Comparison of ENCODE assay signal across 1 cellular context in genomic region chr17:37710344-37710886, GRCh38.
TF ChIP-seq lines count a peak whose summit lies in the region.

No MANE protein-coding gene starts in this region.

TF ChIP-seq in HepG2, 621 proteins besides CTCF, POLR2A, EP300 and RAD21 (continued from another document and continues in another):
- TF ChIP-seq THRA (CRISPR knock-in tag; IDR thresholded peaks at IDR 0.05; ENCODE audit: borderline replicate concordance) (peak; percentile 30; the same call in 1 of the 2 replicates), ZBTB20 (CRISPR knock-in tag; IDR thresholded peaks at IDR 0.05; ENCODE audit: borderline replicate concordance, low read depth) (no peak), SP140L (CRISPR knock-in tag; IDR thresholded peaks at IDR 0.05; ENCODE audit: borderline replicate concordance) (no peak), TCF12 (IDR thresholded peaks at IDR 0.05) (no peak), TCF12 (CRISPR knock-in tag; IDR thresholded peaks at IDR 0.05) (no peak), HCFC1 (IDR thresholded peaks at IDR 0.05; ENCODE audit: low read depth, low read length) (no peak), ZNF510 (CRISPR knock-in tag; IDR thresholded peaks at IDR 0.05; ENCODE audit: low read depth) (no peak), ARID2 (CRISPR knock-in tag; IDR thresholded peaks at IDR 0.05; ENCODE audit: borderline replicate concordance) (no peak), BHLHE40 (IDR thresholded peaks at IDR 0.05; ENCODE audit: low read length) (0 out of 2 replicates have a peak, but pooled peaks have one; percentile 24), MTF2 (CRISPR knock-in tag; IDR thresholded peaks at IDR 0.05; ENCODE audit: borderline replicate concordance) (no peak), ZNF879 (CRISPR knock-in tag; IDR thresholded peaks at IDR 0.05) (no peak), ISX (CRISPR knock-in tag; conservative IDR thresholded peaks at IDR 0.05) (no peak), ZFP90 (CRISPR knock-in tag; IDR thresholded peaks at IDR 0.05; ENCODE audit: borderline replicate concordance) (no peak), MXD3 (CRISPR knock-in tag; IDR thresholded peaks at IDR 0.05) (no peak), MAFK (conservative IDR thresholded peaks at IDR 0.05 in 1 of 2, IDR thresholded peaks at IDR 0.05 in 1 of 2; ENCODE audit: low read length in 2 of 2) (0 out of 4 replicates have a peak, but pooled peaks of 1 of the 2 experiments have one; percentile 18), CERS6 (CRISPR knock-in tag; IDR thresholded peaks at IDR 0.05) (no peak), ZFX (CRISPR knock-in tag; IDR thresholded peaks at IDR 0.05; ENCODE audit: low read depth) (peak; percentile 41; the same call in 1 of the 2 replicates), AKAP8 (CRISPR knock-in tag; IDR thresholded peaks at IDR 0.05) (no peak), ATF7 (IDR thresholded peaks at IDR 0.05) (no peak), ATF7 (CRISPR knock-in tag; IDR thresholded peaks at IDR 0.05) (peak; percentile 50; the same call in 1 of the 2 replicates), PBX3 (CRISPR knock-in tag; IDR thresholded peaks at IDR 0.05; ENCODE audit: borderline replicate concordance) (no peak), ZBTB38 (CRISPR knock-in tag; IDR thresholded peaks at IDR 0.05) (peak; percentile 39; the same call in 1 of the 2 replicates), ARID4A (CRISPR knock-in tag; IDR thresholded peaks at IDR 0.05; ENCODE audit: borderline replicate concordance) (no peak; the same call in 1 of the 2 replicates), TCF7L2 (IDR thresholded peaks at IDR 0.05; ENCODE audit: low read depth, low read length) (no peak), SIN3B (IDR thresholded peaks at IDR 0.05; ENCODE audit: low read length) (no peak), PBX2 (CRISPR knock-in tag; IDR thresholded peaks at IDR 0.05) (no peak), PTBP1 (IDR thresholded peaks at IDR 0.05; ENCODE audit: low read depth, low read length, poor library complexity, severe bottlenecking) (no peak), GTF2F1 (IDR thresholded peaks at IDR 0.05; ENCODE audit: low read length) (no peak), ZNF44 (CRISPR knock-in tag; IDR thresholded peaks at IDR 0.05) (0 out of 2 replicates have a peak, but pooled peaks have one; percentile 57), ZNF567 (CRISPR knock-in tag; IDR thresholded peaks at IDR 0.05; ENCODE audit: borderline replicate concordance) (no peak), ZNF562 (CRISPR knock-in tag; IDR thresholded peaks at IDR 0.05; ENCODE audit: borderline replicate concordance) (no peak), HNRNPH1 (optimal IDR thresholded peaks at IDR 0.05; ENCODE audit: low read depth, low read length) (no peak), ZNF12 (CRISPR knock-in tag; IDR thresholded peaks at IDR 0.05) (no peak), ZNF343 (CRISPR knock-in tag; IDR thresholded peaks at IDR 0.05) (no peak), MAFF (IDR thresholded peaks at IDR 0.05; ENCODE audit: low read depth, low read length) (peak; percentile 47; the same call in 1 of the 2 replicates), ZSCAN31 (CRISPR knock-in tag; IDR thresholded peaks at IDR 0.05; ENCODE audit: low read depth) (no peak)
- TF ChIP-seq, protein P1, sequence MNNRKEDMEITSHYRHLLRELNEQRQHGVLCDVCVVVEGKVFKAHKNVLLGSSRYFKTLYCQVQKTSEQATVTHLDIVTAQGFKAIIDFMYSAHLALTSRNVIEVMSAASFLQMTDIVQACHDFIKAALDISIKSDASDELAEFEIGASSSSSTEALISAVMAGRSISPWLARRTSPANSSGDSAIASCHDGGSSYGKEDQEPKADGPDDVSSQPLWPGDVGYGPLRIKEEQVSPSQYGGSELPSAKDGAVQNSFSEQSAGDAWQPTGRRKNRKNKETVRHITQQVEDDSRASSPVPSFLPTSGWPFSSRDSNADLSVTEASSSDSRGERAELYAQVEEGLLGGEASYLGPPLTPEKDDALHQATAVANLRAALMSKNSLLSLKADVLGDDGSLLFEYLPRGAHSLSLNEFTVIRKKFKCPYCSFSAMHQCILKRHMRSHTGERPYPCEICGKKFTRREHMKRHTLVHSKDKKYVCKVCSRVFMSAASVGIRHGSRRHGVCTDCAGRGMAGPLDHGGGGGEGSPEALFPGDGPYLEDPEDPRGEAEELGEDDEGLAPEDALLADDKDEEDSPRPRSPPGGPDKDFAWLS (CRISPR knock-in tag; IDR thresholded peaks at IDR 0.05; ENCODE audit: borderline replicate concordance) = no peak
- TF ChIP-seq, protein P2, sequence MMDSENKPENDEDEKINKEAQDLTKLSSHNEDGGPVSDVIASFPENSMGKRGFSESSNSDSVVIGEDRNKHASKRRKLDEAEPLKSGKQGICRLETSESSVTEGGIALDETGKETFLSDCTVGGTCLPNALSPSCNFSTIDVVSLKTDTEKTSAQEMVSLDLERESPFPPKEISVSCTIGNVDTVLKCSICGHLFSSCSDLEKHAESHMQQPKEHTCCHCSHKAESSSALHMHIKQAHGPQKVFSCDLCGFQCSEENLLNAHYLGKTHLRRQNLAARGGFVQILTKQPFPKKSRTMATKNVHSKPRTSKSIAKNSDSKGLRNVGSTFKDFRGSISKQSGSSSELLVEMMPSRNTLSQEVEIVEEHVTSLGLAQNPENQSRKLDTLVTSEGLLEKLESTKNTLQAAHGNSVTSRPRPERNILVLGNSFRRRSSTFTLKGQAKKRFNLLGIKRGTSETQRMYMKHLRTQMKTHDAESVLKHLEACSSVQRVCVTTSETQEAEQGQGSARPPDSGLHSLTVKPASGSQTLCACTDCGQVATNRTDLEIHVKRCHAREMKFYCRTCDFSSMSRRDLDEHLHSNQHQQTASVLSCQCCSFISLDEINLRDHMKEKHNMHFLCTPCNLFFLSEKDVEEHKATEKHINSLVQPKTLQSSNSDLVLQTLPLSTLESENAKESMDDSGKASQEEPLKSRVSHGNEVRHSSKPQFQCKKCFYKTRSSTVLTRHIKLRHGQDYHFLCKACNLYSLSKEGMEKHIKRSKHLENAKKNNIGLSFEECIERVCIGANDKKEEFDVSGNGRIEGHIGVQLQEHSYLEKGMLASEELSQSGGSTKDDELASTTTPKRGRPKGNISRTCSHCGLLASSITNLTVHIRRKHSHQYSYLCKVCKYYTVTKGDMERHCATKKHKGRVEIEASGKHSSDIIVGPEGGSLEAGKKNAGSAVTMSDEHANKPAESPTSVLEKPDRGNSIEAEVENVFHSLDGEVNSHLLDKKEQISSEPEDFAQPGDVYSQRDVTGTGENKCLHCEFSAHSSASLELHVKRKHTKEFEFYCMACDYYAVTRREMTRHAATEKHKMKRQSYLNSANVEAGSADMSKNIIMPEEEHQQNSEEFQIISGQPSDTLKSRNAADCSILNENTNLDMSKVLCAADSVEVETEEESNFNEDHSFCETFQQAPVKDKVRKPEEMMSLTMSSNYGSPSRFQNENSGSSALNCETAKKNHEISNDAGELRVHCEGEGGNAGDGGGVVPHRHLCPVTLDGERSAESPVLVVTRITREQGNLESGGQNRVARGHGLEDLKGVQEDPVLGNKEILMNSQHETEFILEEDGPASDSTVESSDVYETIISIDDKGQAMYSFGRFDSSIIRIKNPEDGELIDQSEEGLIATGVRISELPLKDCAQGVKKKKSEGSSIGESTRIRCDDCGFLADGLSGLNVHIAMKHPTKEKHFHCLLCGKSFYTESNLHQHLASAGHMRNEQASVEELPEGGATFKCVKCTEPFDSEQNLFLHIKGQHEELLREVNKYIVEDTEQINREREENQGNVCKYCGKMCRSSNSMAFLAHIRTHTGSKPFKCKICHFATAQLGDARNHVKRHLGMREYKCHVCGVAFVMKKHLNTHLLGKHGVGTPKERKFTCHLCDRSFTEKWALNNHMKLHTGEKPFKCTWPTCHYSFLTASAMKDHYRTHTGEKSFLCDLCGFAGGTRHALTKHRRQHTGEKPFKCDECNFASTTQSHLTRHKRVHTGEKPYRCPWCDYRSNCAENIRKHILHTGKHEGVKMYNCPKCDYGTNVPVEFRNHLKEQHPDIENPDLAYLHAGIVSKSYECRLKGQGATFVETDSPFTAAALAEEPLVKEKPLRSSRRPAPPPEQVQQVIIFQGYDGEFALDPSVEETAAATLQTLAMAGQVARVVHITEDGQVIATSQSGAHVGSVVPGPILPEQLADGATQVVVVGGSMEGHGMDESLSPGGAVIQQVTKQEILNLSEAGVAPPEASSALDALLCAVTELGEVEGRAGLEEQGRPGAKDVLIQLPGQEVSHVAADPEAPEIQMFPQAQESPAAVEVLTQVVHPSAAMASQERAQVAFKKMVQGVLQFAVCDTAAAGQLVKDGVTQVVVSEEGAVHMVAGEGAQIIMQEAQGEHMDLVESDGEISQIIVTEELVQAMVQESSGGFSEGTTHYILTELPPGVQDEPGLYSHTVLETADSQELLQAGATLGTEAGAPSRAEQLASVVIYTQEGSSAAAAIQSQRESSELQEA (CRISPR knock-in tag; IDR thresholded peaks at IDR 0.05; ENCODE audit: not compliant biosample characterization) = no peak
